In genomic region chr3:186786810-186787375, GRCh38 we compare ENCODE assay signal across 1 cellular context.
TF ChIP-seq lines count a peak whose summit lies in the region.

No MANE protein-coding gene starts in this region.

TF ChIP-seq in K562, 482 proteins besides CTCF, POLR2A, EP300 and RAD21:
- TF ChIP-seq ZNF609 (CRISPR knock-in tag; IDR thresholded peaks at IDR 0.05; ENCODE audit: borderline replicate concordance) (peak; percentile 32; the same call in 1 of the 2 replicates), CHAMP1 (IDR thresholded peaks at IDR 0.05) (no peak), ILF3 (IDR thresholded peaks at IDR 0.05; ENCODE audit: borderline replicate concordance) (0 out of 2 replicates have a peak, but pooled peaks have one; percentile 15), ZNF639 (CRISPR knock-in tag; conservative IDR thresholded peaks at IDR 0.05 in 1 of 2, IDR thresholded peaks at IDR 0.05 in 1 of 2) (no peak), SP1 (CRISPR knock-in tag; IDR thresholded peaks at IDR 0.05) (0 out of 2 replicates have a peak, but pooled peaks have one; percentile 22), ZNF324 (CRISPR knock-in tag; IDR thresholded peaks at IDR 0.05) (no peak)
TF ChIP-seq in K562: peak in this region for 3.
